8 cellular contexts compared by ENCODE assay signal in the genomic region with DNA sequence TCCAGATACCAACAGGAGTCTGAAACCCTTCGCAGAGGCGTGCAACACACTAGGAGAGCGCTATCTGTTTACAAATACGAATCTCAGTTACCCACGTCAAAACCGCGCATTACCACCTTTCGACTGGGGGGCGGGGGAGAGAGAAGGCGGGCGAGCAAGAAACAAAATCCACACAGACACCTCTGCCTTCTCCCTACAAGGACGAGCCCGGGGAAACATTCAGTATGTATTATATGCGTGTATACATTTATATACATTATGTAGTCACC. TPM values are rescaled to one million over a fixed set of nuclear protein-coding genes. Genes with fewer than 3 reads are reported as not detected.
A peak's percentile ranks its signal among the peaks of the same experiment; 100 is the strongest.
DNase-seq lines count a peak whose midpoint lies in the region; ATAC-seq and TF ChIP-seq lines count a peak whose summit lies in the region.

No MANE protein-coding gene starts in this region.

- TF ChIP-seq POLR2A in right lobe of liver (IDR thresholded peaks at IDR 0.05): no peak

- H3K36me3 Mint-ChIP-seq in WTC11: no peaks in the 10 kb centered on the region
- H3K36me3 Mint-ChIP-seq in central memory CD8-positive, alpha-beta T cell (ENCODE audit: insufficient read depth): peaks cover 11% of the 10 kb centered on the region

- H3K27me3 ChIP-seq in right lobe of liver: no peaks in the 10 kb centered on the region

- peaks cover 36% of the 10 kb centered on the region for H3K4me1 Mint-ChIP-seq in WTC11
- peaks cover 31% of the 10 kb centered on the region for H3K4me1 Mint-ChIP-seq in central memory CD8-positive, alpha-beta T cell

- H3K4me3 Mint-ChIP-seq in WTC11: no peak overlapping the region
- H3K4me3 Mint-ChIP-seq in central memory CD8-positive, alpha-beta T cell: no peak overlapping the region

- H3K4me1 ChIP-seq in right lobe of liver: peaks cover 0 to 20% (median 0%) of the 10 kb centered on the region in 4 donors

- 0% methylated on average over 13 of the region's 14 CpGs for WGBS in right lobe of liver (ENCODE audit: insufficient coverage, low coverage, low lambda C conversion rate, missing lambda C conversion rate)

- H3K9me3 ChIP-seq in right lobe of liver: no peaks in the 10 kb centered on the region

- H3K27ac ChIP-seq in right lobe of liver: peak overlapping the region; percentile 94 to 97 (median 95)

- peak overlapping the region; percentile 88 to 92 (median 91) for H3K4me3 ChIP-seq in right lobe of liver

- DNase-seq in COR-L47 (lab: John Stamatoyannopoulos, UW) (peak; percentile 29), NCI-H1930 (lab: John Stamatoyannopoulos, UW) (peak; percentile 22 to 37), WTC11 (ENCODE audit: low spot score) (peak; percentile 28), right lobe of liver (peak; percentile 47 to 75 (median 70))
- peak; percentile 51 to 75 for DNase-seq in central memory CD8-positive, alpha-beta T cell (ENCODE audit: low spot score in 2 of 2)
- DNase-seq in stimulated activated CD4-positive, alpha-beta T cell treated with anti-CD3 and anti-CD28 coated beads, TNF-alpha, amount 100 ng/mL, for 4 hours (ENCODE audit: low read depth in 3 of 3): peak; percentile 23 to 44 (median 41)

- H3K36me3 ChIP-seq in right lobe of liver: no peaks in the 10 kb centered on the region

- ATAC-seq in GM21717 (IDR thresholded peaks at IDR 0.05; ENCODE audit: unreplicated experiment) (peak; percentile 37), WTC11 (no peak), right lobe of liver (peak; percentile 61 to 69 (median 62)), HG03025 (IDR thresholded peaks at IDR 0.05; ENCODE audit: low FRiP score, unreplicated experiment) (no peak)
- ATAC-seq in central memory CD8-positive, alpha-beta T cell (replicated peaks; ENCODE audit: extremely low read depth, poor library complexity, severe bottlenecking): peak; percentile 66

- CTCF ChIA-PET in WTC11 (lab: Charles Lee): no interaction called here

- TF ChIP-seq CTCF in WTC11 (IDR thresholded peaks at IDR 0.05) (no peak), right lobe of liver (IDR thresholded peaks at IDR 0.05) (no peak)

- no peaks in the 10 kb centered on the region for H3K27me3 Mint-ChIP-seq in WTC11 (ENCODE audit: low read depth)
- H3K27me3 Mint-ChIP-seq in central memory CD8-positive, alpha-beta T cell: no peaks in the 10 kb centered on the region

- POLR2A ChIA-PET in WTC11 (lab: Charles Lee): no interaction called here

- no peaks in the 10 kb centered on the region for H3K9me3 Mint-ChIP-seq in WTC11
- no peaks in the 10 kb centered on the region for H3K9me3 Mint-ChIP-seq in central memory CD8-positive, alpha-beta T cell

- intact Hi-C loops in right lobe of liver (cut with DNase I): no loop called here

- no peak overlapping the region for H3K27ac Mint-ChIP-seq in WTC11
- no peak overlapping the region for H3K27ac Mint-ChIP-seq in central memory CD8-positive, alpha-beta T cell (ENCODE audit: low read depth)

TF ChIP-seq in WTC11, 78 proteins besides CTCF, POLR2A, EP300 and RAD21:
- TF ChIP-seq, protein P1, sequence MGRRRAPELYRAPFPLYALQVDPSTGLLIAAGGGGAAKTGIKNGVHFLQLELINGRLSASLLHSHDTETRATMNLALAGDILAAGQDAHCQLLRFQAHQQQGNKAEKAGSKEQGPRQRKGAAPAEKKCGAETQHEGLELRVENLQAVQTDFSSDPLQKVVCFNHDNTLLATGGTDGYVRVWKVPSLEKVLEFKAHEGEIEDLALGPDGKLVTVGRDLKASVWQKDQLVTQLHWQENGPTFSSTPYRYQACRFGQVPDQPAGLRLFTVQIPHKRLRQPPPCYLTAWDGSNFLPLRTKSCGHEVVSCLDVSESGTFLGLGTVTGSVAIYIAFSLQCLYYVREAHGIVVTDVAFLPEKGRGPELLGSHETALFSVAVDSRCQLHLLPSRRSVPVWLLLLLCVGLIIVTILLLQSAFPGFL (CRISPR knock-in tag; IDR thresholded peaks at IDR 0.05; ENCODE audit: borderline replicate concordance): no peak
- TF ChIP-seq FOXK1 (CRISPR knock-in tag; IDR thresholded peaks at IDR 0.05) (peak; percentile 51; the same call in 1 of the 2 replicates), ZNF416 (CRISPR knock-in tag; IDR thresholded peaks at IDR 0.05) (no peak)

RNA-seq across cellular contexts. Expression of a gene that starts 0.7 kb away (rescaled TPM):
- total RNA-seq in WTC11 (2021): 57.4 to 63.6 TPM (median 63.3 TPM) in 3 replicates
- total RNA-seq in right lobe of liver: 10 to 100 TPM; 16.1 to 33.0 (median 22.8) TPM

RNA-seq across cellular contexts. Expression of a gene that starts 50.0 kb away (rescaled TPM):
- total RNA-seq in WTC11 (2021) (9.9 to 13.9 TPM (median 13.1 TPM) in 3 replicates), right lobe of liver (1 to 10 TPM; 1.6 to 4.3 (median 2.7) TPM)

Comparison
In these comparisons a context has a peak if more than half of its experiments do, and no peak if none do; other contexts are left out.
1. ATAC-seq: peak in GM21717 (single experiment), central memory CD8-positive, alpha-beta T cell (single experiment) and right lobe of liver (4 of 4); none in WTC11 (single experiment) and HG03025 (single experiment).
2. Peak in every context shown above with its lines, with median percentiles within 50 percentile points of each other: DNase-seq.